ENCODE assay signal across 8 cellular contexts in genomic region chr7:87344446-87344845, GRCh38. TPM values are rescaled to one million over a fixed set of nuclear protein-coding genes. Genes with fewer than 3 reads are reported as not detected.
DNase-seq lines count a peak whose midpoint lies in the region; ATAC-seq and TF ChIP-seq lines count a peak whose summit lies in the region.

No MANE protein-coding gene starts in this region.

- peaks cover 14% of the 10 kb centered on the region for H3K36me3 Mint-ChIP-seq in activated naive CD4-positive, alpha-beta T cell treated with anti-CD3 and anti-CD28 coated beads for 36 hours (ENCODE audit: low read depth)
- peaks cover 24% of the 10 kb centered on the region for H3K36me3 Mint-ChIP-seq in activated naive CD8-positive, alpha-beta T cell treated with anti-CD3 and anti-CD28 coated beads, Interleukin-2, amount 10 ng/mL, durations not matched to agents 7 days and 5 days

- H3K4me3 ChIP-seq in left lung (peak overlapping the region; percentile 66 to 74), upper lobe of left lung (peak overlapping the region in 3 of 4 donors; percentile 73 to 78 (median 74))

- no peaks in the 10 kb centered on the region for H3K9me3 Mint-ChIP-seq in activated naive CD4-positive, alpha-beta T cell treated with anti-CD3 and anti-CD28 coated beads for 36 hours
- no peaks in the 10 kb centered on the region for H3K9me3 Mint-ChIP-seq in activated naive CD8-positive, alpha-beta T cell treated with anti-CD3 and anti-CD28 coated beads, Interleukin-2, amount 10 ng/mL, durations not matched to agents 7 days and 5 days

- POLR2A ChIA-PET in activated naive CD8-positive, alpha-beta T cell treated with anti-CD3 and anti-CD28 coated beads, Interleukin-2, amount 10 ng/mL, durations not matched to agents 7 days and 5 days (lab: Charles Lee): interaction anchor here (1.3 to 2.5 kb wide), 4 partner anchors 22 to 124 kb away, joined by 4 to 10 read pairs (median 7); partner anchors contain the start of gene TMEM243

- H3K27me3 ChIP-seq in left lung (no peaks in the 10 kb centered on the region), upper lobe of left lung (no peaks in the 10 kb centered on the region)

- 7 to 15% methylated on average over 2 of the region's 2 CpGs for WGBS in upper lobe of left lung, 2 donors

- TF ChIP-seq POLR2A in upper lobe of left lung (IDR thresholded peaks at IDR 0.05): no peak

- CTCF ChIA-PET in activated naive CD4-positive, alpha-beta T cell treated with anti-CD3 and anti-CD28 coated beads for 36 hours (lab: Charles Lee): no interaction called here

- no peaks in the 10 kb centered on the region for H3K27me3 Mint-ChIP-seq in activated naive CD4-positive, alpha-beta T cell treated with anti-CD3 and anti-CD28 coated beads for 36 hours (ENCODE audit: low read depth)
- no peaks in the 10 kb centered on the region for H3K27me3 Mint-ChIP-seq in activated naive CD8-positive, alpha-beta T cell treated with anti-CD3 and anti-CD28 coated beads, Interleukin-2, amount 10 ng/mL, durations not matched to agents 7 days and 5 days

- H3K4me1 ChIP-seq in left lung: peaks cover 0 to 18% of the 10 kb centered on the region in 2 donors
- peaks cover 0 to 22% (median 14%) of the 10 kb centered on the region in 4 donors for H3K4me1 ChIP-seq in upper lobe of left lung

- peak overlapping the region; percentile 86 for H3K27ac Mint-ChIP-seq in activated naive CD4-positive, alpha-beta T cell treated with anti-CD3 and anti-CD28 coated beads for 36 hours
- peak overlapping the region; percentile 85 for H3K27ac Mint-ChIP-seq in activated naive CD8-positive, alpha-beta T cell treated with anti-CD3 and anti-CD28 coated beads, Interleukin-2, amount 10 ng/mL, durations not matched to agents 7 days and 5 days

- H3K4me1 Mint-ChIP-seq in activated naive CD4-positive, alpha-beta T cell treated with anti-CD3 and anti-CD28 coated beads for 36 hours (ENCODE audit: low read depth): peaks cover 32% of the 10 kb centered on the region
- peaks cover 37% of the 10 kb centered on the region for H3K4me1 Mint-ChIP-seq in activated naive CD8-positive, alpha-beta T cell treated with anti-CD3 and anti-CD28 coated beads, Interleukin-2, amount 10 ng/mL, durations not matched to agents 7 days and 5 days

- peaks cover 0 to 11% of the 10 kb centered on the region in 2 donors for H3K36me3 ChIP-seq in left lung
- H3K36me3 ChIP-seq in upper lobe of left lung: peaks cover 0 to 9% (median 3%) of the 10 kb centered on the region in 4 donors

- TF ChIP-seq CTCF in left lung (IDR thresholded peaks at IDR 0.05) (no peak), upper lobe of left lung (IDR thresholded peaks at IDR 0.05) (no peak)

- intact Hi-C loops in activated naive CD4-positive, alpha-beta T cell treated with anti-CD3 and anti-CD28 coated beads for 36 hours (cut with micrococcal nuclease): loop anchor here (2.0 kb wide), 4 partner anchors 24 to 874 kb away; partner anchors contain the start of gene RUNDC3B
- intact Hi-C loops in left lung (cut with DNase I): no loop called here

- no peak for DNase-seq in activated naive CD4-positive, alpha-beta T cell treated with anti-CD3 and anti-CD28 coated beads for 36 hours
- no peak for DNase-seq in activated naive CD4-positive, alpha-beta T cell treated with Interleukin-2 at 50 U/mL for 16 hours
- no peak for DNase-seq in activated naive CD8-positive, alpha-beta T cell treated with anti-CD3 and anti-CD28 coated beads, Interleukin-2, amount 10 ng/mL, durations not matched to agents 7 days and 5 days
- no peak for DNase-seq in left lung
- no peak for DNase-seq in upper lobe of left lung
- no peak for DNase-seq in cortex of kidney (lab: John Stamatoyannopoulos, UW)
- DNase-seq in midbrain (lab: John Stamatoyannopoulos, UW): no peak

- no peak for TF ChIP-seq EP300 in upper lobe of left lung (IDR thresholded peaks at IDR 0.05)

- H3K9me3 ChIP-seq in left lung (no peaks in the 10 kb centered on the region), upper lobe of left lung (no peaks in the 10 kb centered on the region)

- peak overlapping the region; percentile 89 for H3K4me3 Mint-ChIP-seq in activated naive CD4-positive, alpha-beta T cell treated with anti-CD3 and anti-CD28 coated beads for 36 hours
- H3K4me3 Mint-ChIP-seq in activated naive CD8-positive, alpha-beta T cell treated with anti-CD3 and anti-CD28 coated beads, Interleukin-2, amount 10 ng/mL, durations not matched to agents 7 days and 5 days: peak overlapping the region; percentile 94

- no peak for ATAC-seq in activated naive CD8-positive, alpha-beta T cell treated with anti-CD3 and anti-CD28 coated beads, Interleukin-2, amount 10 ng/mL, durations not matched to agents 7 days and 5 days (ENCODE audit: low read depth)
- no peak for ATAC-seq in left lung
- ATAC-seq in upper lobe of left lung (ENCODE audit: low FRiP score in 2 of 2): no peak
- no peak for ATAC-seq in GM18861 (IDR thresholded peaks at IDR 0.05; ENCODE audit: unreplicated experiment)

- peak overlapping the region; percentile 88 to 94 for H3K27ac ChIP-seq in left lung
- H3K27ac ChIP-seq in upper lobe of left lung: peak overlapping the region in 3 of 4 donors; percentile 70 to 85 (median 84)

RNA-seq across cellular contexts. Expression of gene CROT, which starts 1.0 kb away (rescaled TPM):
- 1 to 10 TPM; 6.0 to 6.1 TPM for total RNA-seq in activated naive CD4-positive, alpha-beta T cell treated with anti-CD3 and anti-CD28 coated beads for 36 hours
- 10 to 100 TPM; 13.0 to 13.8 TPM for total RNA-seq in activated naive CD8-positive, alpha-beta T cell treated with anti-CD3 and anti-CD28 coated beads, Interleukin-2, amount 10 ng/mL, durations not matched to agents 7 days and 5 days
- total RNA-seq in left lung: 10 to 100 TPM; 13.0 to 15.5 TPM
- total RNA-seq in upper lobe of left lung: 10 to 100 TPM in 1 of 6 donors, 1 to 10 TPM in 5; 2.9 to 16.6 (median 8.6) TPM
